Comparison of ENCODE assay signal across 10 cellular contexts in genomic region chr7:27163776-27164380, GRCh38. TPM values are rescaled to one million over a fixed set of nuclear protein-coding genes. Genes with fewer than 3 reads are reported as not detected.
DNase-seq lines count a peak whose midpoint lies in the region; FAIRE-seq and TF ChIP-seq lines count a peak whose summit lies in the region.
"Had no signal": no experiment of that assay in that cellular context is flagged by ENCODE, and none has a peak within 500 bp of the region (broad histone marks: within the 10 kb centered on the region; RNA-seq: fewer than 3 reads in every experiment).

No MANE protein-coding gene starts in this region.

- no peak for FAIRE-seq in endothelial cell of umbilical vein (lab: Jason Lieb, UNC)

- CTCF ChIA-PET in AG04450 (lab: Charles Lee) = interaction anchor here (1.2 to 3.8 kb wide), 8 partner anchors 9 to 1270 kb away, joined by 4 to 171 read pairs (median 26); no protein-coding TSS in a partner anchor
- CTCF ChIA-PET in endothelial cell of umbilical vein (lab: Charles Lee) = interaction anchor here (0.6 to 4.6 kb wide), 6 partner anchors 12 to 795 kb away, joined by 3 to 145 read pairs (median 65); partner anchors contain the start of genes HOXA10 and HOXA3

- H3K79me2 ChIP-seq in endothelial cell of umbilical vein (ENCODE audit: control insufficient read depth, insufficient read depth, low read length) (peaks cover 84% of the 10 kb centered on the region), Karpas-422 (ENCODE audit: low read length) (no peaks in the 10 kb centered on the region)

- H3K9me3 ChIP-seq in AG04450 (ENCODE audit: control insufficient read depth, insufficient read depth, low read length) = peaks cover 24% of the 10 kb centered on the region; the same call in 1 of the 2 replicates
- H3K9me3 ChIP-seq in endothelial cell of umbilical vein (replicated peaks; ENCODE audit: control insufficient read depth, insufficient read depth, low read length) = no peaks in the 10 kb centered on the region
- no peaks in the 10 kb centered on the region for H3K9me3 ChIP-seq in ovary
- H3K9me3 ChIP-seq in Karpas-422 (ENCODE audit: low read length) = no peaks in the 10 kb centered on the region

- POLR2A ChIA-PET in AG04450 (lab: Yijun Ruan, JAX) = no interaction called here
- POLR2A ChIA-PET in endothelial cell of umbilical vein (lab: Charles Lee) = no interaction called here

- H3K27ac ChIP-seq in AG04450 (ENCODE audit: low read depth, low read length) (no peak overlapping the region), endothelial cell of umbilical vein (ENCODE audit: insufficient read depth, low read depth, low read length) (peak overlapping the region; percentile 91), ovary (no peak overlapping the region), Karpas-422 (ENCODE audit: low read length) (no peak overlapping the region)

- no peaks in the 10 kb centered on the region for H4K20me1 ChIP-seq in endothelial cell of umbilical vein (replicated peaks; ENCODE audit: control insufficient read depth, extremely low read depth, insufficient read depth, low read length)
- no peaks in the 10 kb centered on the region for H4K20me1 ChIP-seq in Karpas-422 (ENCODE audit: insufficient read depth, low read depth, low read length)

- whole genome bisulfite sequencing in ovary, 3 donors = 59 to 67% (median 65%) methylated on average over 23 of the region's 23 CpGs

- H3K4me2 ChIP-seq in endothelial cell of umbilical vein (ENCODE audit: insufficient read depth, low read length) (peak overlapping the region; percentile 91), Karpas-422 (ENCODE audit: low read depth, low read length, poor library complexity, severe bottlenecking) (no peak overlapping the region)

- TF ChIP-seq POLR2A in endothelial cell of umbilical vein (IDR thresholded peaks at IDR 0.05; ENCODE audit: low read depth, low read length) = no peak
- TF ChIP-seq POLR2A in ovary (IDR thresholded peaks at IDR 0.05) = no peak

- no peaks in the 10 kb centered on the region for H3K9me1 ChIP-seq in endothelial cell of umbilical vein (replicated peaks; ENCODE audit: control insufficient read depth, extremely low read depth, insufficient read depth, low read length)

- H3K9ac ChIP-seq in endothelial cell of umbilical vein (replicated peaks; ENCODE audit: extremely low read depth, insufficient read depth, low read length) (peak overlapping the region; percentile 85), Karpas-422 (ENCODE audit: low read length) (no peak overlapping the region)

- H3K4me3 ChIP-seq in AG04450 (ENCODE audit: low read depth, low read length) (peak overlapping the region; percentile 58), HFF-Myc (replicated peaks; ENCODE audit: low read depth, low read length) (peak overlapping the region; percentile 83), endothelial cell of umbilical vein (replicated peaks in 1 of 3; ENCODE audit: insufficient read depth in 1 of 3, low read depth in 1 of 3, low read length in 3 of 3) (peak overlapping the region; percentile 63 to 98 (median 88)), ovary (peak overlapping the region; percentile 53), Karpas-422 (ENCODE audit: low read length) (no peak overlapping the region)

- H3K36me3 ChIP-seq in endothelial cell of umbilical vein (ENCODE audit: control insufficient read depth in 2 of 2, extremely low read depth in 1 of 2, insufficient read depth in 2 of 2, low read length in 2 of 2) (peaks cover 3 to 7% of the 10 kb centered on the region in 2 experiments), ovary (no peaks in the 10 kb centered on the region), Karpas-422 (ENCODE audit: insufficient read depth, low read length) (no peaks in the 10 kb centered on the region)

- H3K4me1 ChIP-seq in endothelial cell of umbilical vein (ENCODE audit: control insufficient read depth, extremely low read depth, insufficient read depth, low read length) = peaks cover 46% of the 10 kb centered on the region
- H3K4me1 ChIP-seq in ovary (ENCODE audit: insufficient read depth) = peaks cover 2% of the 10 kb centered on the region
- peaks cover 18% of the 10 kb centered on the region for H3K4me1 ChIP-seq in Karpas-422 (ENCODE audit: low read length)

- H2AFZ ChIP-seq in endothelial cell of umbilical vein (ENCODE audit: low read depth, low read length) (no peak overlapping the region), Karpas-422 (ENCODE audit: low read length) (no peak overlapping the region)

- intact Hi-C loops in endothelial cell of umbilical vein (cut with micrococcal nuclease) (loop anchor here (2.0 to 5.0 kb wide), 5 partner anchors 13 to 1772 kb away; partner anchors contain the start of gene HOXA2), ovary (cut with DNase I) (loop anchor here in 3 of 4 donors (5.0 to 10.0 kb wide), 4 partner anchors 789 to 1279 kb away; no protein-coding TSS in a partner anchor)

- H3K27me3 ChIP-seq in AG04450 (ENCODE audit: control insufficient read depth, insufficient read depth, low read length) (peaks cover 56% of the 10 kb centered on the region), endothelial cell of umbilical vein (ENCODE audit: control insufficient read depth in 2 of 2, insufficient read depth in 2 of 2, low read length in 2 of 2) (no peaks in the 10 kb centered on the region), ovary (peaks cover 11% of the 10 kb centered on the region), Karpas-422 (ENCODE audit: low read length) (no peaks in the 10 kb centered on the region)

- no TSS peak for BruUV-seq in endothelial cell of umbilical vein (replicated peaks; lab: Mats Ljungman, UMichigan)

- H3K9me2 ChIP-seq in Karpas-422 (replicated peaks; ENCODE audit: insufficient read depth, low read length) = no peaks in the 10 kb centered on the region

- no peak for DNase-seq in AG04450 (ENCODE audit: low read depth, low spot score)
- no peak for DNase-seq in HFF-Myc (ENCODE audit: extremely low read depth, low read depth)
- no peak for DNase-seq in endothelial cell of umbilical vein (ENCODE audit: low read depth, low spot score)
- DNase-seq in ovary = peak in 2 of 5 donors; percentile 8 to 23
- no peak for DNase-seq in AML-193 (lab: John Stamatoyannopoulos, UW)
- DNase-seq in stimulated activated CD4-positive, alpha-beta T cell treated with anti-CD3 and anti-CD28 coated beads, Interleukin-4, amount 100 ng/mL, for 1 hour = no peak
- no peak for DNase-seq in NCI-H446 treated with DMSO at 0.1 percent for 48 hours (lab: John Stamatoyannopoulos, UW)
- no peak for DNase-seq in Karpas-422
- DNase-seq: activated CD4-positive, alpha-beta T cell treated with anti-CD3 and anti-CD28 coated beads, Interleukin-2, amount 10 ng/mL, durations not matched to agents 24 days and 14 days; cerebellar nuclear complex had no signal

- no peak for TF ChIP-seq CTCF in AG04450 (IDR thresholded peaks at IDR 0.05; ENCODE audit: low read depth, low read length)
- no peak for TF ChIP-seq CTCF in HFF-Myc (IDR thresholded peaks at IDR 0.05; ENCODE audit: low read depth, low read length, missing control alignments)
- TF ChIP-seq CTCF in endothelial cell of umbilical vein (IDR thresholded peaks at IDR 0.05; ENCODE audit: extremely low read depth in 1 of 2, insufficient read depth in 1 of 2, low read depth in 1 of 2, low read length in 2 of 2) = no peak
- no peak for TF ChIP-seq CTCF in ovary (IDR thresholded peaks at IDR 0.05)

- TF ChIP-seq EP300 in ovary (IDR thresholded peaks at IDR 0.05) = no peak

- dilution Hi-C loops in endothelial cell of umbilical vein (cut with MboI; ENCODE audit: extremely low pct_ligation_motif_present, low sequenced_read_pairs) = loop anchor here (10.0 to 25.0 kb wide), 3 partner anchors 309 to 977 kb away; no protein-coding TSS in a partner anchor

RNA-seq across cellular contexts. Expression of gene HOXA9, which starts 1.5 kb away (rescaled TPM):
- polyA plus RNA-seq in AG04450 (2011; rRNA removed) = 0.78 and 1.5 TPM in 2 replicates
- 0.18 TPM in 1 of 2 replicates, not detected in the other for polyA minus RNA-seq in AG04450 (2011; rRNA and poly(A)+ RNA removed)
- total RNA-seq in endothelial cell of umbilical vein = 61.6 and 62.9 TPM in 2 replicates
- polyA plus RNA-seq in endothelial cell of umbilical vein = 47.2 and 84.1 TPM in 2 replicates
- 44.6 and 46.3 TPM in 2 replicates for polyA plus RNA-seq in endothelial cell of umbilical vein (2011; cell fraction: cytosol; rRNA removed)
- polyA plus RNA-seq in endothelial cell of umbilical vein (2011; cell fraction: nucleus; rRNA removed) = 94.3 and 108 TPM in 2 replicates
- polyA plus RNA-seq in endothelial cell of umbilical vein (2012) = 32.3 and 47.7 TPM in 2 replicates
- polyA minus RNA-seq in endothelial cell of umbilical vein = 8.0 and 11.3 TPM in 2 replicates
- not detected for polyA minus RNA-seq in endothelial cell of umbilical vein (2011; cell fraction: cytosol; rRNA and poly(A)+ RNA removed)
- 14.0 and 22.7 TPM in 2 replicates for polyA minus RNA-seq in endothelial cell of umbilical vein (2011; cell fraction: nucleus; rRNA and poly(A)+ RNA removed)
- 1 to 10 TPM in 1 of 7 donors, under 1 TPM in 5, not detected in 1; 0.12 to 1.0 (median 0.57) TPM for total RNA-seq in ovary
- 1 to 10 TPM in 1 of 2 donors, under 1 TPM in 1; 0.22 to 2.5 TPM for polyA plus RNA-seq in ovary
- total RNA-seq in Karpas-422 (2014; rRNA removed; shearing (Covaris generic); ENCODE audit: low replicate concordance) = not detected in 2 replicates
- total RNA-seq: activated CD4-positive, alpha-beta T cell treated with anti-CD3 and anti-CD28 coated beads, Interleukin-2, amount 10 ng/mL, durations not matched to agents 24 days and 14 days had no signal

RNA-seq across cellular contexts. Expression of gene HOXA7, which starts 7.4 kb away (rescaled TPM):
- 5.1 and 5.3 TPM in 2 replicates for polyA plus RNA-seq in AG04450 (2011; rRNA removed)
- 1.7 and 2.6 TPM in 2 replicates for polyA minus RNA-seq in AG04450 (2011; rRNA and poly(A)+ RNA removed)
- total RNA-seq in endothelial cell of umbilical vein = 15.6 and 18.5 TPM in 2 replicates
- polyA plus RNA-seq in endothelial cell of umbilical vein = 16.9 and 18.1 TPM in 2 replicates
- 13.0 and 13.8 TPM in 2 replicates for polyA plus RNA-seq in endothelial cell of umbilical vein (2011; cell fraction: cytosol; rRNA removed)
- polyA plus RNA-seq in endothelial cell of umbilical vein (2011; cell fraction: nucleus; rRNA removed) = 5.6 and 8.3 TPM in 2 replicates
- polyA plus RNA-seq in endothelial cell of umbilical vein (2012) = 13.9 and 16.0 TPM in 2 replicates
- 8.6 and 9.4 TPM in 2 replicates for polyA minus RNA-seq in endothelial cell of umbilical vein
- polyA minus RNA-seq in endothelial cell of umbilical vein (2011; cell fraction: cytosol; rRNA and poly(A)+ RNA removed) = 5.9 TPM
- polyA minus RNA-seq in endothelial cell of umbilical vein (2011; cell fraction: nucleus; rRNA and poly(A)+ RNA removed) = 3.8 and 4.1 TPM in 2 replicates
- total RNA-seq in ovary = 1 to 10 TPM in 3 of 7 donors, under 1 TPM in 4; 0.23 to 4.5 (median 0.75) TPM
- polyA plus RNA-seq in ovary = 1 to 10 TPM in 1 of 2 donors, under 1 TPM in 1; 0.53 to 4.1 TPM
- total RNA-seq in Karpas-422 (2014; rRNA removed; shearing (Covaris generic); ENCODE audit: low replicate concordance) = 7.5 and 10.2 TPM in 2 replicates
- total RNA-seq: activated CD4-positive, alpha-beta T cell treated with anti-CD3 and anti-CD28 coated beads, Interleukin-2, amount 10 ng/mL, durations not matched to agents 24 days and 14 days had no signal

RNA-seq across cellular contexts. Expression of gene HOXA10, which starts 10.2 kb away (rescaled TPM):
- 0.36 and 0.47 TPM in 2 replicates for polyA plus RNA-seq in AG04450 (2011; rRNA removed)
- 0.28 and 0.56 TPM in 2 replicates for polyA minus RNA-seq in AG04450 (2011; rRNA and poly(A)+ RNA removed)
- 24.4 and 27.6 TPM in 2 replicates for total RNA-seq in endothelial cell of umbilical vein
- 23.7 and 30.3 TPM in 2 replicates for polyA plus RNA-seq in endothelial cell of umbilical vein
- 15.8 and 19.0 TPM in 2 replicates for polyA plus RNA-seq in endothelial cell of umbilical vein (2011; cell fraction: cytosol; rRNA removed)
- 16.7 TPM in 2 replicates for polyA plus RNA-seq in endothelial cell of umbilical vein (2011; cell fraction: nucleus; rRNA removed)
- 15.1 and 20.3 TPM in 2 replicates for polyA plus RNA-seq in endothelial cell of umbilical vein (2012)
- polyA minus RNA-seq in endothelial cell of umbilical vein = 24.4 and 30.3 TPM in 2 replicates
- 3.2 TPM for polyA minus RNA-seq in endothelial cell of umbilical vein (2011; cell fraction: cytosol; rRNA and poly(A)+ RNA removed)
- 8.0 and 9.1 TPM in 2 replicates for polyA minus RNA-seq in endothelial cell of umbilical vein (2011; cell fraction: nucleus; rRNA and poly(A)+ RNA removed)
- total RNA-seq in ovary = 1 to 10 TPM in 3 of 7 donors, under 1 TPM in 3, not detected in 1; 0.25 to 2.0 (median 0.91) TPM
- polyA plus RNA-seq in ovary = 1 to 10 TPM in 1 of 2 donors, under 1 TPM in 1; 0.34 to 2.8 TPM
- total RNA-seq in Karpas-422 (2014; rRNA removed; shearing (Covaris generic); ENCODE audit: low replicate concordance) = not detected in 2 replicates
- total RNA-seq: activated CD4-positive, alpha-beta T cell treated with anti-CD3 and anti-CD28 coated beads, Interleukin-2, amount 10 ng/mL, durations not matched to agents 24 days and 14 days had no signal

RNA-seq across cellular contexts. Expression of gene HOXA3, which starts 11.5 kb away (rescaled TPM):
- polyA plus RNA-seq in AG04450 (2011; rRNA removed) (1.6 and 1.9 TPM in 2 replicates), endothelial cell of umbilical vein (4.2 and 4.7 TPM in 2 replicates), ovary (1 to 10 TPM; 2.3 to 3.4 TPM)
- polyA minus RNA-seq in AG04450 (2011; rRNA and poly(A)+ RNA removed) = 2.2 and 2.6 TPM in 2 replicates
- total RNA-seq in endothelial cell of umbilical vein (12.0 and 14.0 TPM in 2 replicates), ovary (10 to 100 TPM in 2 of 7 donors, 1 to 10 TPM in 3, under 1 TPM in 2; 0.36 to 50.9 (median 1.3) TPM)
- polyA plus RNA-seq in endothelial cell of umbilical vein (2011; cell fraction: cytosol; rRNA removed) = 1.5 and 2.4 TPM in 2 replicates
- 14.0 and 14.1 TPM in 2 replicates for polyA plus RNA-seq in endothelial cell of umbilical vein (2011; cell fraction: nucleus; rRNA removed)
- polyA plus RNA-seq in endothelial cell of umbilical vein (2012) = 4.6 and 5.6 TPM in 2 replicates
- 1.6 and 2.0 TPM in 2 replicates for polyA minus RNA-seq in endothelial cell of umbilical vein
- polyA minus RNA-seq in endothelial cell of umbilical vein (2011; cell fraction: cytosol; rRNA and poly(A)+ RNA removed) = not detected
- 7.1 and 20.1 TPM in 2 replicates for polyA minus RNA-seq in endothelial cell of umbilical vein (2011; cell fraction: nucleus; rRNA and poly(A)+ RNA removed)
- total RNA-seq in Karpas-422 (2014; rRNA removed; shearing (Covaris generic); ENCODE audit: low replicate concordance) = 1.3 TPM in 2 replicates
- total RNA-seq: activated CD4-positive, alpha-beta T cell treated with anti-CD3 and anti-CD28 coated beads, Interleukin-2, amount 10 ng/mL, durations not matched to agents 24 days and 14 days had no signal

RNA-seq across cellular contexts. Expression of gene HOXA6, which starts 16.3 kb away (rescaled TPM):
- polyA plus RNA-seq in AG04450 (2011; rRNA removed) (1.2 and 1.3 TPM in 2 replicates), endothelial cell of umbilical vein (7.8 and 10.0 TPM in 2 replicates), ovary (under 1 TPM in 1 of 2 donors, not detected in 1; 0.29 TPM)
- 0.91 and 2.1 TPM in 2 replicates for polyA minus RNA-seq in AG04450 (2011; rRNA and poly(A)+ RNA removed)
- total RNA-seq in endothelial cell of umbilical vein (17.9 and 20.7 TPM in 2 replicates), ovary (1 to 10 TPM in 3 of 7 donors, under 1 TPM in 4; 0.32 to 4.2 (median 0.43) TPM)
- polyA plus RNA-seq in endothelial cell of umbilical vein (2011; cell fraction: cytosol; rRNA removed) = 5.0 and 6.7 TPM in 2 replicates
- 15.6 and 19.9 TPM in 2 replicates for polyA plus RNA-seq in endothelial cell of umbilical vein (2011; cell fraction: nucleus; rRNA removed)
- polyA plus RNA-seq in endothelial cell of umbilical vein (2012) = 6.1 and 6.2 TPM in 2 replicates
- 6.1 and 6.7 TPM in 2 replicates for polyA minus RNA-seq in endothelial cell of umbilical vein
- polyA minus RNA-seq in endothelial cell of umbilical vein (2011; cell fraction: cytosol; rRNA and poly(A)+ RNA removed) = not detected
- 8.4 and 18.0 TPM in 2 replicates for polyA minus RNA-seq in endothelial cell of umbilical vein (2011; cell fraction: nucleus; rRNA and poly(A)+ RNA removed)
- 3.4 and 8.4 TPM in 2 replicates for total RNA-seq in Karpas-422 (2014; rRNA removed; shearing (Covaris generic); ENCODE audit: low replicate concordance)
- total RNA-seq: activated CD4-positive, alpha-beta T cell treated with anti-CD3 and anti-CD28 coated beads, Interleukin-2, amount 10 ng/mL, durations not matched to agents 24 days and 14 days had no signal

Comparison
In these comparisons a context has a peak if more than half of its experiments do, and no peak if none do; other contexts are left out.
1. RNA of gene HOXA9, which starts 1.5 kb away (total RNA-seq): 61.6 to 62.9 TPM in endothelial cell of umbilical vein; 0.12 to 1.0 TPM in ovary and not detected in Karpas-422; every median in the first group is over 10 times any median in the second.